ENCODE assay signal across 8 cellular contexts in genomic region chr17:2392252-2393183, GRCh38. TPM values are rescaled to one million over a fixed set of nuclear protein-coding genes. Genes with fewer than 3 reads are reported as not detected.
DNase-seq lines count a peak whose midpoint lies in the region; TF ChIP-seq lines count a peak whose summit lies in the region.

No MANE protein-coding gene starts in this region.

- CTCF ChIA-PET in GM10248 (lab: Yijun Ruan, JAX), result interaction anchor here (1.0 to 4.5 kb wide), 10 partner anchors 10 to 350 kb away, joined by 3 to 78 read pairs (median 7); partner anchors contain the start of genes HIC1 and OVCA2

- 1 to 3% methylated on average over 11 to 40 of the region's 83 CpGs for WGBS in testis, 2 donors

- intact Hi-C loops in head of caudate nucleus (cut with DNase I), result loop anchor here (1.0 to 5.0 kb wide), 2 partner anchors 9 to 200 kb away; partner anchors contain the start of genes MNT and PAFAH1B1
- intact Hi-C loops in testis (cut with DNase I; ENCODE audit: low total_unique reads), result no loop called here

- H3K36me3 ChIP-seq in testis (ENCODE audit: low read depth, missing control alignments), result no peaks in the 10 kb centered on the region

- peaks cover 64% of the 10 kb centered on the region for H3K4me1 ChIP-seq in testis

- DNase-seq in GM10248 (ENCODE audit: extremely low spot score) (peak; percentile 95), HFF-Myc (ENCODE audit: extremely low read depth, low read depth) (peak; percentile 81), NB4 (ENCODE audit: low read depth) (peak; percentile 94), SKM-1 (lab: John Stamatoyannopoulos, UW; ENCODE audit: unreplicated experiment) (peak; percentile 55), head of caudate nucleus (peak; percentile 89 to 99 (median 98)), osteocyte (ENCODE audit: extremely low spot score, unreplicated experiment) (peak; percentile 99), testis (peak; percentile 97)

- no peaks in the 10 kb centered on the region for H3K9me3 Mint-ChIP-seq in activated naive CD8-positive, alpha-beta T cell (ENCODE audit: low read depth)
- no peaks in the 10 kb centered on the region for H3K9me3 Mint-ChIP-seq in osteocyte (ENCODE audit: unreplicated experiment)

- TF ChIP-seq POLR2A in NB4 (IDR thresholded peaks at IDR 0.05; ENCODE audit: extremely low read depth, insufficient read length), result peak; percentile 36
- peak; percentile 25 for TF ChIP-seq POLR2A in testis (IDR thresholded peaks at IDR 0.05)

- H3K27me3 ChIP-seq in testis, result no peaks in the 10 kb centered on the region

- peak overlapping the region; percentile 94 for H3K4me3 Mint-ChIP-seq in activated naive CD8-positive, alpha-beta T cell
- H3K4me3 Mint-ChIP-seq in osteocyte (ENCODE audit: unreplicated experiment), result peak overlapping the region; percentile 78

- H3K36me3 Mint-ChIP-seq in activated naive CD8-positive, alpha-beta T cell, result no peaks in the 10 kb centered on the region
- H3K36me3 Mint-ChIP-seq in osteocyte (ENCODE audit: unreplicated experiment), result peaks cover 14% of the 10 kb centered on the region

- H3K4me3 ChIP-seq in HFF-Myc (replicated peaks; ENCODE audit: low read depth, low read length) (peak overlapping the region; percentile 52), NB4 (ENCODE audit: low read depth, low read length) (peak overlapping the region; percentile 69), testis (peak overlapping the region; percentile 80 to 91)

- peaks cover 47% of the 10 kb centered on the region for H3K4me1 Mint-ChIP-seq in activated naive CD8-positive, alpha-beta T cell (ENCODE audit: low read depth)
- H3K4me1 Mint-ChIP-seq in osteocyte (ENCODE audit: unreplicated experiment), result peaks cover 43% of the 10 kb centered on the region

- H3K27ac Mint-ChIP-seq in activated naive CD8-positive, alpha-beta T cell, result peak overlapping the region; percentile 94
- H3K27ac Mint-ChIP-seq in osteocyte (ENCODE audit: unreplicated experiment), result peak overlapping the region; percentile 87

- POLR2A ChIA-PET in GM10248 (lab: Yijun Ruan, JAX), result interaction anchor here (0.8 to 3.7 kb wide), 5 partner anchors 9 to 56 kb away, joined by 3 to 16 read pairs (median 6); partner anchors contain the start of gene TSR1

- peak overlapping the region; percentile 98 to 99 for H3K27ac ChIP-seq in testis

- TF ChIP-seq CTCF in GM10248 (IDR thresholded peaks at IDR 0.05; ENCODE audit: control extremely low read depth, extremely low read depth, low read depth, missing control alignments), result no peak
- TF ChIP-seq CTCF in HFF-Myc (IDR thresholded peaks at IDR 0.05; ENCODE audit: low read depth, low read length, missing control alignments), result no peak
- TF ChIP-seq CTCF in NB4 (IDR thresholded peaks at IDR 0.05; ENCODE audit: low read depth, low read length), result no peak
- no peak for TF ChIP-seq CTCF in osteocyte (IDR thresholded peaks at IDR 0.05)
- no peak for TF ChIP-seq CTCF in testis (IDR thresholded peaks at IDR 0.05)

- H3K27me3 Mint-ChIP-seq in activated naive CD8-positive, alpha-beta T cell, result no peaks in the 10 kb centered on the region
- no peaks in the 10 kb centered on the region for H3K27me3 Mint-ChIP-seq in osteocyte (ENCODE audit: unreplicated experiment)

- no peaks in the 10 kb centered on the region for H3K9me3 ChIP-seq in testis

RNA-seq across cellular contexts. Expression of gene MNT, which starts 8.3 kb away (rescaled TPM):
- total RNA-seq in osteocyte (30.4 and 35.6 TPM in 2 replicates), testis (10 to 100 TPM; 46.3 to 67.7 TPM)
- polyA plus RNA-seq in testis (ENCODE audit: insufficient read depth, low read depth, low replicate concordance), result 27.9 TPM

RNA-seq across cellular contexts. Expression of gene SGSM2, which starts 55.2 kb away (rescaled TPM):
- total RNA-seq in osteocyte, result 49.6 and 56.0 TPM in 2 replicates
- total RNA-seq in testis, result 10 to 100 TPM; 80.5 to 88.9 TPM
- polyA plus RNA-seq in testis (ENCODE audit: insufficient read depth, low read depth, low replicate concordance), result 54.1 TPM

RNA-seq across cellular contexts. Expression of gene TSR1, which starts 56.3 kb away (rescaled TPM):
- 26.3 and 27.5 TPM in 2 replicates for total RNA-seq in osteocyte
- total RNA-seq in testis, result 10 to 100 TPM; 48.9 to 56.2 TPM
- polyA plus RNA-seq in testis (ENCODE audit: insufficient read depth, low read depth, low replicate concordance), result 39.2 TPM

Comparison
In these comparisons a context has a peak if more than half of its experiments do, and no peak if none do; other contexts are left out.
1. Peak in every context shown above with its lines: DNase-seq, H3K4me3 ChIP-seq and H3K27ac ChIP-seq.